ENCODE assay signal across 8 cellular contexts in the genomic region with DNA sequence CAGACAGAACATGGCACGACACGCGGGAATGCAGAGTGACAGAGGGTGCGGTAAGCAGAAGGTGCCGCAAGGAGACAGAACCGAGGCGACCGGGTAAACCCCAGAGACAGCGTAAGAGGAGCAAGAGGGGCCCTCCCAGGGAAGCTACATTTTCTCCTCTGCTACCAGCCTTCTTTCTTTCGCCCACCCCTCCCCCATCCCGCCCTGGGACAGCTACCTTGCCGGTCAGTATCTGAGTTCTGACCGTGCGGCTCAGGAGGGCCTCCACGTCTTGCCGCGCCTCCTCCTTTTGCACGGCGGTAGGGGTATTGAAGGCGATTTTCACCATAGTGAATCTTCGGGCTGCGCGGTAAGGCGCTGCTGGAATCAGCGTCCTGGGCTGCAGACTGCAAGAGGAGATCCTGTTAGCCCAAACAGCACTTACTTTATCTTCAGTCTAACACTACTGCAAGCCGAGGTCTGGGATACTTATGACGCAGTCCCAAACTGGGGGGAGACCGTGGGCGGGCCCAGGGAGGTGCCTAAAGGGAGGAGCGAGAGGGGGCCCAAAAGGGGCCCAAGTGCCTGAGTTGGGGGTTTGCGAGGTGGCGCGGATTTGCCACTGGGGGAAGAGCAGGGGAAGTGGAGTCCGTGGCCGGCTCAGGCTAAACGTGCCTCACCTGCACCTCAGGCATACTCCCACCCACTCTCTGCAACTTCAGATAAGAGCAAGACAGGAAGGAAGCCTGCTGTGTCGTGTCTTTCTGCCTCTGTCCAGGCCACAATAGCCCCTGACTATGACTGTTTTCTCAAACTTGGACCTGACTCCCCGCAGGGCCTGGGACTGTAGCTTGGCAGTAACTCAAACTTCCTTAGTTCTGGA. TPM values are rescaled to one million over a fixed set of nuclear protein-coding genes. Genes with fewer than 3 reads are reported as not detected.
DNase-seq lines count a peak whose midpoint lies in the region; ATAC-seq and TF ChIP-seq lines count a peak whose summit lies in the region.

Gene ITM2A, minus strand, starts transcription at position 447 of the 862 bp plus-strand sequence. Its CDS starts 119 bp downstream, at position 328.

- peak within 1 kb of the TSS in 3 of 7 donors; percentile 8 to 81 (median 38) for H3K27ac Mint-ChIP-seq in CD14-positive monocyte

- H3K9me3 Mint-ChIP-seq in CD14-positive monocyte: peaks cover 0 to 3% (median 0%) of the 10 kb centered on the region in 7 donors
- no peaks in the 10 kb centered on the region for H3K9me3 Mint-ChIP-seq in activated T-cell treated with anti-CD3 and anti-CD28 coated beads, Interleukin-2, amount 50 U/mL, for 4 hours

- TF ChIP-seq CTCF in CD14-positive monocyte (IDR thresholded peaks at IDR 0.05): no peak

- DNase-seq in CD14-positive monocyte (ENCODE audit: low spot score) (peak; percentile 41), glomerular endothelial cell (ENCODE audit: extremely low read depth, low read depth, low spot score) (no peak), putamen (ENCODE audit: low spot score) (peak; percentile 42), ureter (ENCODE audit: low spot score) (peak; percentile 48), DMS79 (lab: John Stamatoyannopoulos, UW) (no peak)
- peak; percentile 74 for DNase-seq in Jurkat, Clone E6-1 (ENCODE audit: low read depth, low spot score)
- peak; percentile 50 for DNase-seq in activated T-cell treated with anti-CD3 and anti-CD28 coated beads, Interleukin-2, amount 50 U/mL, for 4 hours

- peaks cover 16% of the 10 kb centered on the region for H3K4me1 Mint-ChIP-seq in CD14-positive monocyte
- H3K4me1 Mint-ChIP-seq in activated T-cell treated with anti-CD3 and anti-CD28 coated beads, Interleukin-2, amount 50 U/mL, for 4 hours (ENCODE audit: low read depth): peaks cover 26% of the 10 kb centered on the region

- H3K27me3 Mint-ChIP-seq in CD14-positive monocyte (ENCODE audit: low read depth in 3 of 3): peaks cover 2 to 10% (median 4%) of the 10 kb centered on the region in 3 donors
- no peaks in the 10 kb centered on the region for H3K27me3 Mint-ChIP-seq in activated T-cell treated with anti-CD3 and anti-CD28 coated beads, Interleukin-2, amount 50 U/mL, for 4 hours (ENCODE audit: low read depth)

- peak; percentile 43 for ATAC-seq in GM21367 (IDR thresholded peaks at IDR 0.05; ENCODE audit: unreplicated experiment)
- ATAC-seq in activated T-cell treated with anti-CD3 and anti-CD28 coated beads, Interleukin-2, amount 50 U/mL, for 4 hours: peak; percentile 86 to 89

- H3K4me3 ChIP-seq in Jurkat, Clone E6-1 (ENCODE audit: low read length): peak within 1 kb of the TSS; percentile 75

- peak within 1 kb of the TSS; percentile 78 to 91 for H3K4me3 Mint-ChIP-seq in CD14-positive monocyte
- H3K4me3 Mint-ChIP-seq in activated T-cell treated with anti-CD3 and anti-CD28 coated beads, Interleukin-2, amount 50 U/mL, for 4 hours: peak within 1 kb of the TSS; percentile 97

- no peaks in the 10 kb centered on the region for H3K36me3 Mint-ChIP-seq in CD14-positive monocyte
- H3K36me3 Mint-ChIP-seq in activated T-cell treated with anti-CD3 and anti-CD28 coated beads, Interleukin-2, amount 50 U/mL, for 4 hours (ENCODE audit: insufficient read depth): peaks cover 7% of the 10 kb centered on the region

- intact Hi-C loops in CD14-positive monocyte (cut with micrococcal nuclease): no loop called here

RNA-seq across cellular contexts. Expression of gene ITM2A, which starts in this region (rescaled TPM):
- 1 to 10 TPM; 1.5 to 1.9 TPM for polyA plus RNA-seq in CD14-positive monocyte
- polyA plus RNA-seq in Jurkat, Clone E6-1 (2012; ENCODE audit: insufficient read depth, insufficient read length): 600 TPM
- 100 to 1,000 TPM in 1 of 3 donors, 10 to 100 TPM in 2; 52.8 to 108 (median 59.5) TPM for total RNA-seq in activated T-cell treated with anti-CD3 and anti-CD28 coated beads, Interleukin-2, amount 50 U/mL, for 4 hours
- total RNA-seq in glomerular endothelial cell (104 and 159 TPM in 2 replicates), ureter (42.2 TPM)

Comparison
In these comparisons a context has a peak if more than half of its experiments do, and no peak if none do; other contexts are left out.
1. DNase-seq: peak in CD14-positive monocyte (single experiment), Jurkat, Clone E6-1 (single experiment), activated T-cell treated with anti-CD3 and anti-CD28 coated beads, Interleukin-2, amount 50 U/mL, for 4 hours (single experiment), putamen (single experiment) and ureter (single experiment); none in glomerular endothelial cell (single experiment) and DMS79 (single experiment).